24 cellular contexts compared by ENCODE assay signal in the genomic region with DNA sequence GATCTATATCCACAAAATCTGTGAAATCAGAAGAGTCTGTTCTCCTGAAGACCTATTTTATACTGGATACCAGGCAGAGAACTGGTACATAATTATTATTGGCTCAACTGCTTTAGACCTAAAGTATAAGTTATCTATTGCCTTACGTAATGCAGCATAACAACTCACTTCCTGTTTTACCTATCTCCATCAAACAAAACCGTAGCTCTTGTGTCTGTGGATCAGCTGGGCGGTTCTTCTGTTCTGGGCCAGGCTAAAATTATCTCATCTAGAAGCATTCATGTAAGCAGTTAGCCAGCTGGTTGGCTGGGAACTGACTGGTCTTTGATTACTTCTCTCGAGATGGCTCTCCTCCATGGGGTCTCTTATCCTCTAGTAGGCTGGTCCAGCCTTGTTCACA. TPM values are rescaled to one million over a fixed set of nuclear protein-coding genes. Genes with fewer than 3 reads are reported as not detected.
"Had no signal": no experiment of that assay in that cellular context is flagged by ENCODE, and none has a peak within 500 bp of the region (broad histone marks: within the 10 kb centered on the region; RNA-seq: fewer than 3 reads in every experiment).

No MANE protein-coding gene starts in this region.

- H3K4me1 ChIP-seq: upper lobe of left lung had no signal

- H3K9me3 Mint-ChIP-seq: activated T-helper 17 cell treated with anti-CD3 and anti-CD28 coated beads, Interleukin-2, amount 50 U/mL, for 72 hours; stimulated activated naive CD8-positive, alpha-beta T cell treated with anti-CD3 and anti-CD28 coated beads, Interleukin-15, Interleukin-2, amounts not matched to agents 100 ng/mL and 50 ng/mL, for 24 hours had no signal

- H3K9me3 ChIP-seq: suprapubic skin, upper lobe of left lung had no signal

- H3K27me3 ChIP-seq: suprapubic skin, upper lobe of left lung had no signal

- H3K27ac ChIP-seq: epithelial cell of prostate, suprapubic skin, upper lobe of left lung had no signal

- H3K4me1 Mint-ChIP-seq: activated T-helper 17 cell treated with anti-CD3 and anti-CD28 coated beads, Interleukin-2, amount 50 U/mL, for 72 hours had no signal

- H3K4me3 Mint-ChIP-seq: activated T-helper 17 cell treated with anti-CD3 and anti-CD28 coated beads, Interleukin-2, amount 50 U/mL, for 72 hours; nephron progenitor cell; stimulated activated naive CD8-positive, alpha-beta T cell treated with anti-CD3 and anti-CD28 coated beads, Interleukin-15, Interleukin-2, amounts not matched to agents 100 ng/mL and 50 ng/mL, for 24 hours had no signal

- H3K27me3 Mint-ChIP-seq: activated T-helper 17 cell treated with anti-CD3 and anti-CD28 coated beads, Interleukin-2, amount 50 U/mL, for 72 hours; progenitor cell of endocrine pancreas; stimulated activated naive CD8-positive, alpha-beta T cell treated with anti-CD3 and anti-CD28 coated beads, Interleukin-15, Interleukin-2, amounts not matched to agents 100 ng/mL and 50 ng/mL, for 24 hours had no signal

- H3K4me3 ChIP-seq: suprapubic skin, upper lobe of left lung had no signal

- FAIRE-seq: bronchial epithelial cell, small intestine had no signal

- H3K36me3 ChIP-seq: suprapubic skin, upper lobe of left lung had no signal

- ATAC-seq: activated T-helper 17 cell treated with anti-CD3 and anti-CD28 coated beads, Interleukin-2, amount 50 U/mL, for 72 hours; left ventricle myocardium superior; right cardiac atrium had no signal

- H3K27ac Mint-ChIP-seq: activated T-helper 17 cell treated with anti-CD3 and anti-CD28 coated beads, Interleukin-2, amount 50 U/mL, for 72 hours; nephron progenitor cell; progenitor cell of endocrine pancreas; stimulated activated naive CD8-positive, alpha-beta T cell treated with anti-CD3 and anti-CD28 coated beads, Interleukin-15, Interleukin-2, amounts not matched to agents 100 ng/mL and 50 ng/mL, for 24 hours had no signal

- DNase-seq: activated CD4-positive, CD25-positive, alpha-beta regulatory T cell treated with anti-CD3 and anti-CD28 coated beads, Interleukin-2, amount 50 U/mL, for 72 hours; activated naive CD4-positive, alpha-beta T cell treated with anti-CD3 and anti-CD28 coated beads, Interleukin-2, amount 50 U/mL, for 16 hours; dermis blood vessel endothelial cell; foreskin melanocyte; head of caudate nucleus; kidney glomerular epithelial cell; left ventricle myocardium superior; mesendoderm; nephron progenitor cell; occipital lobe; right cardiac atrium; small intestine; upper lobe of left lung had no signal

RNA-seq across cellular contexts. Expression of a gene that starts 57.8 kb away (rescaled TPM):
- total RNA-seq: activated CD8-positive, alpha-beta memory T cell treated with anti-CD3 and anti-CD28 coated beads for 36 hours; activated T-helper 17 cell treated with anti-CD3 and anti-CD28 coated beads, Interleukin-2, amount 50 U/mL, for 72 hours; astrocyte; bronchial epithelial cell; cerebellum; dermis blood vessel endothelial cell; fibroblast of lung; left ventricle myocardium superior; occipital lobe; progenitor cell of endocrine pancreas; right cardiac atrium; suprapubic skin; upper lobe of left lung had no signal
- polyA plus RNA-seq: adipose tissue, fibroblast of lung, right cardiac atrium, small intestine had no signal
